ENCODE assay signal across 11 cellular contexts in the genomic region with DNA sequence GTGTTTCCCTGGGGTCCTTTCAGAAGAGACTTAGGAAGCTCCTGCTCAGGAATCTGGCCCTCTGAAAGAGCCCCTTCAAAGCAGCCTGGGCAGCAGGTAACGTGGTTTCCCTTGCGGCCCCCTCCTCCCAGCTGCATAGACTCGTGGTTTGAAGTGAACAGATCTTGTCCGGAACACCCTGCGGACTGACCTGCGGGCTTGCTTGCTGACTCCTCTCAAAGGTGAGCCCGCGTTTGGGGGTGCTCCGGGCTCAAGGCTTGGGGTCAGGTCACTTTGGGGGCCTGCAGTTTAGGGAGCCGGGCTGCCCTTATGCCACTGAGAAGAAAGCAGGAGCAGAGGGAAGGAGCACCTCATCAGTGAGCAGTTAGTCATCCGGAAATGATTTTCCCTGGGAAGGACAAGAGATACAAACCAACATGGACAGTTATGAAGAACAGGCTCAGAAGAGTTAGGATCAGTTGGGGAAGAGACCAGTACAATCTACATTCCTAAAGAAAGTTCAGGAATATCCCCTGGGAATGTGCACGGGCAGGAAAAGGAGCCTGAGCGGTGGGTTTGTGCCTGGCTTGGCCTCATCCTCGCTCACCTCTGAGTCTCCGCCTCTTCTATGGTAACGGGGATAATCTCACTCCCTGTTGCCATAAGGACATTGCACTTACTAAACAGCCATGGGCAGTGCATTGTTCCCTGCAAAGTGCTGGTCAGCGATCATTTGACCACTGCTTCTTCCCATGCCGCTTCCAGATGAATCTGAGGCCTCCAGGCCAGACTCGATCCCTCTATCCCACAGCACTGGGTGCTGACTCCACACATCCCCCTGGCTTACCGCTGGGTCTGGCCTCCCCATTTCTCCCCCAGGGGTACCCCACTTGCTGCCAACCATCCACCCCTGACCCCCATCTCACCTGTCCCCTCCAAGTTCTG. TPM values are rescaled to one million over a fixed set of nuclear protein-coding genes. Genes with fewer than 3 reads are reported as not detected.
DNase-seq lines count a peak whose midpoint lies in the region; ATAC-seq and TF ChIP-seq lines count a peak whose summit lies in the region.
"Had no signal": no experiment of that assay in that cellular context is flagged by ENCODE, and none has a peak within 500 bp of the region (broad histone marks: within the 10 kb centered on the region; RNA-seq: fewer than 3 reads in every experiment).

No MANE protein-coding gene starts in this region.

- peak overlapping the region; percentile 75 to 77 for H3K27ac ChIP-seq in right atrium auricular region
- H3K27ac ChIP-seq in muscle layer of duodenum (ENCODE audit: low read length), result peak overlapping the region; percentile 14
- H3K27ac ChIP-seq in upper lobe of right lung, result peak overlapping the region; percentile 76
- H3K27ac ChIP-seq in brain microvascular endothelial cell, result no peak overlapping the region
- H3K27ac ChIP-seq: C4-2B had no signal

- H3K4me3 ChIP-seq in right atrium auricular region (no peak overlapping the region), muscle layer of duodenum (ENCODE audit: low read depth in 1 of 2, low read length in 2 of 2) (no peak overlapping the region), upper lobe of right lung (no peak overlapping the region), brain microvascular endothelial cell (ENCODE audit: low read depth, low read length) (no peak overlapping the region)
- H3K4me3 ChIP-seq: right lobe of liver had no signal

- intact Hi-C loops in Right ventricle myocardium inferior (cut with DNase I) (no loop called here), upper lobe of right lung (cut with DNase I) (no loop called here)

- in situ Hi-C loops in brain microvascular endothelial cell (cut with HindIII; ENCODE audit: low pct_ligation_motif_present, low sequenced_read_pairs), result no loop called here

- H3K9me3 ChIP-seq in right atrium auricular region (no peaks in the 10 kb centered on the region), muscle layer of duodenum (ENCODE audit: control insufficient read depth in 1 of 2, low read length in 2 of 2) (no peaks in the 10 kb centered on the region), upper lobe of right lung (no peaks in the 10 kb centered on the region)
- H3K9me3 ChIP-seq: right lobe of liver had no signal

- H3K4me1 ChIP-seq in right atrium auricular region (peaks cover 0 to 69% of the 10 kb centered on the region in 2 donors), muscle layer of duodenum (ENCODE audit: control insufficient read depth in 1 of 2, insufficient read depth in 2 of 2, low read length in 2 of 2) (peaks cover 31 to 69% of the 10 kb centered on the region in 2 donors), upper lobe of right lung (peaks cover 54% of the 10 kb centered on the region)

- DNase-seq in right atrium auricular region (ENCODE audit: low spot score), result no peak
- DNase-seq in Right ventricle myocardium inferior (ENCODE audit: missing footprints), result no peak
- DNase-seq in amniotic epithelial cell (ENCODE audit: low read depth), result peak; percentile 42
- peak; percentile 53 for DNase-seq in upper lobe of right lung
- DNase-seq in brain microvascular endothelial cell, result no peak
- DNase-seq in NCI-H187 treated with DMSO at 0.1 percent for 48 hours (lab: John Stamatoyannopoulos, UW), result no peak
- no peak for DNase-seq in NCI-H187 (lab: John Stamatoyannopoulos, UW)
- DNase-seq: glutamatergic neuron had no signal

- no peaks in the 10 kb centered on the region for H3K27me3 ChIP-seq in right atrium auricular region
- no peaks in the 10 kb centered on the region for H3K27me3 ChIP-seq in muscle layer of duodenum (ENCODE audit: low read depth, low read length)
- no peaks in the 10 kb centered on the region for H3K27me3 ChIP-seq in upper lobe of right lung
- H3K27me3 ChIP-seq in brain microvascular endothelial cell (replicated peaks), result no peaks in the 10 kb centered on the region
- H3K27me3 ChIP-seq: right lobe of liver had no signal

- TF ChIP-seq CTCF in right atrium auricular region (IDR thresholded peaks at IDR 0.05) (no peak), upper lobe of right lung (IDR thresholded peaks at IDR 0.05) (no peak), brain microvascular endothelial cell (IDR thresholded peaks at IDR 0.05; ENCODE audit: low read depth, low read length, missing control alignments) (no peak)

- H3K36me3 ChIP-seq in right atrium auricular region (no peaks in the 10 kb centered on the region), muscle layer of duodenum (ENCODE audit: control insufficient read depth in 1 of 2, insufficient read depth in 2 of 2, low read length in 2 of 2) (no peaks in the 10 kb centered on the region), upper lobe of right lung (no peaks in the 10 kb centered on the region), brain microvascular endothelial cell (replicated peaks) (no peaks in the 10 kb centered on the region)
- H3K36me3 ChIP-seq: right lobe of liver had no signal

- no peak for ATAC-seq in Right ventricle myocardium inferior
- ATAC-seq in upper lobe of right lung, result no peak
- ATAC-seq: right lobe of liver had no signal

RNA-seq across cellular contexts. Expression of a gene that starts 10.0 kb away (rescaled TPM):
- 10 to 100 TPM; 28.8 to 65.6 TPM for total RNA-seq in right atrium auricular region
- total RNA-seq in Right ventricle myocardium inferior, result 71.8 TPM
- total RNA-seq in upper lobe of right lung, result 10.7 TPM

RNA-seq across cellular contexts. Expression of a gene that starts 41.7 kb away (rescaled TPM):
- 1 to 10 TPM; 8.6 to 8.8 TPM for total RNA-seq in right atrium auricular region
- 5.8 TPM for total RNA-seq in Right ventricle myocardium inferior
- 9.8 TPM for total RNA-seq in upper lobe of right lung

Comparison
In these comparisons a context has a peak if more than half of its experiments do, and no peak if none do; other contexts are left out.
1. DNase-seq: peak in amniotic epithelial cell (single experiment) and upper lobe of right lung (single experiment); none in right atrium auricular region (single experiment), Right ventricle myocardium inferior (single experiment), brain microvascular endothelial cell (single experiment), NCI-H187 treated with DMSO at 0.1 percent for 48 hours (single experiment) and NCI-H187 (0 of 2).